In the genomic region with DNA sequence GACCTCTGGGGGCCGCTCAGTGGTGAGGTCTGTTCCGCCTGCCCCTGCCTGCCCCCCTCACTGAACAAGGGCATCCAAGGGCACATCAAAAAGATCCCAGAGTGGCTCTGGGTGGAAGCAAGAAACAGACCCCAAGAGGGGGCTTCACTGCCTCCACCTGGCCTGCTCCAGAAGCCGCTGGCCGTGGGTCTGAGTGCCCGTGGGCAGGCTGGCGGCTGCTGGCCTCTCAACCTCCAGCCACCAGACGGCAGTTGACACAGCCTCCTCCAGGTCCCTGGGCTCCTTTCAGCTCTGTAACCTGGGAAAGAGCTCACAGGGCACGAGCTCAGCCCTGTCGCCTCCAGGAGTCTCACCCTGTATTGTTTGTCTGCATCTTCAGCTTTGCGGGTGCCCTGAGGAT, we compare ENCODE assay signal across 20 cellular contexts. TPM values are rescaled to one million over a fixed set of nuclear protein-coding genes. Genes with fewer than 3 reads are reported as not detected.
DNase-seq lines count a peak whose midpoint lies in the region; ATAC-seq and TF ChIP-seq lines count a peak whose summit lies in the region.
"Had no signal": no experiment of that assay in that cellular context is flagged by ENCODE, and none has a peak within 500 bp of the region (broad histone marks: within the 10 kb centered on the region; RNA-seq: fewer than 3 reads in every experiment).

No MANE protein-coding gene starts in this region.

- H3K27me3 ChIP-seq in BE2C (no peaks in the 10 kb centered on the region), BLaER1 (no peaks in the 10 kb centered on the region), gastroesophageal sphincter (no peaks in the 10 kb centered on the region), neuronal stem cell (ENCODE audit: control insufficient read depth in 3 of 3, insufficient read depth in 3 of 3, low read depth in 1 of 3, low read length in 3 of 3) (peaks cover 0 to 43% (median 0%) of the 10 kb centered on the region in 3 experiments)

- no peak overlapping the region for H4K8ac ChIP-seq in neuronal stem cell (ENCODE audit: low read depth, low read length)

- TF ChIP-seq POLR2A in gastroesophageal sphincter (IDR thresholded peaks at IDR 0.05), result no peak

- H2AFZ ChIP-seq in neuronal stem cell (ENCODE audit: low read length), result no peak overlapping the region

- peaks cover 4% of the 10 kb centered on the region for H3K27me3 Mint-ChIP-seq in T-helper 17 cell
- no peaks in the 10 kb centered on the region for H3K27me3 Mint-ChIP-seq in activated naive CD4-positive, alpha-beta T cell treated with anti-CD3 and anti-CD28 coated beads, Interleukin-2, amount 10 ng/mL, durations not matched to agents 7 days and 5 days

- no peak for ATAC-seq in gastroesophageal sphincter
- no peak for ATAC-seq in T-helper 17 cell
- ATAC-seq: HCT116 had no signal

- H4K91ac ChIP-seq in neuronal stem cell (ENCODE audit: low read depth, low read length, poor library complexity), result no peak overlapping the region

- H3K36me3 ChIP-seq in BE2C (no peaks in the 10 kb centered on the region), BLaER1 (no peaks in the 10 kb centered on the region), gastroesophageal sphincter (no peaks in the 10 kb centered on the region), neuronal stem cell (replicated peaks in 1 of 2; ENCODE audit: control insufficient read depth in 2 of 2, insufficient read depth in 2 of 2, low read length in 2 of 2) (no peaks in the 10 kb centered on the region)

- H3K9ac ChIP-seq in BLaER1, result peak overlapping the region; percentile 85
- no peak overlapping the region for H3K9ac ChIP-seq in neuronal stem cell (ENCODE audit: low read depth, low read length, poor library complexity)

- TF ChIP-seq EP300 in gastroesophageal sphincter (IDR thresholded peaks at IDR 0.05), result no peak

- H3K4me3 Mint-ChIP-seq in T-helper 17 cell, result no peak overlapping the region
- H3K4me3 Mint-ChIP-seq in activated naive CD4-positive, alpha-beta T cell treated with anti-CD3 and anti-CD28 coated beads, Interleukin-2, amount 10 ng/mL, durations not matched to agents 7 days and 5 days, result no peak overlapping the region

- H3K4me2 ChIP-seq in BLaER1 (peak overlapping the region; percentile 99), neuronal stem cell (ENCODE audit: insufficient read depth, low read length, poor library complexity, severe bottlenecking) (no peak overlapping the region)

- no peaks in the 10 kb centered on the region for H3K9me3 ChIP-seq in BE2C
- H3K9me3 ChIP-seq in BLaER1, result no peaks in the 10 kb centered on the region
- H3K9me3 ChIP-seq in gastroesophageal sphincter, result no peaks in the 10 kb centered on the region
- H3K9me3 ChIP-seq in neuronal stem cell (replicated peaks in 1 of 2; ENCODE audit: control insufficient read depth in 2 of 2, insufficient read depth in 1 of 2, low read depth in 1 of 2, low read length in 2 of 2), result no peaks in the 10 kb centered on the region
- no peaks in the 10 kb centered on the region for H3K9me3 ChIP-seq in T-helper 17 cell (ENCODE audit: control insufficient read depth, low read length, poor library complexity, severe bottlenecking)

- H3K18ac ChIP-seq in neuronal stem cell (ENCODE audit: low read length), result peak overlapping the region; percentile 76

- H3K14ac ChIP-seq in neuronal stem cell (ENCODE audit: low read length), result no peak overlapping the region

- H3K4ac ChIP-seq in neuronal stem cell (ENCODE audit: low read length), result no peak overlapping the region

- CTCF ChIA-PET in activated naive CD4-positive, alpha-beta T cell treated with anti-CD3 and anti-CD28 coated beads, Interleukin-2, amount 10 ng/mL, durations not matched to agents 7 days and 5 days (lab: Charles Lee), result no interaction called here

- WGBS in gastroesophageal sphincter (ENCODE audit: low coverage in 1 of 2), 2 donors, result no CpG with 5 or more reads among the region's 10 CpGs
- no CpG with 5 or more reads among the region's 10 CpGs for WGBS in neuronal stem cell (ENCODE audit: extremely low coverage in 2 of 2, insufficient read length in 2 of 2, insufficient replicate concordance in 1 of 2), 2 donors

- TF ChIP-seq CTCF in BE2C (IDR thresholded peaks at IDR 0.05; ENCODE audit: low read depth, low read length) (no peak), gastroesophageal sphincter (IDR thresholded peaks at IDR 0.05) (no peak)

- no peak overlapping the region for H3K27ac Mint-ChIP-seq in T-helper 17 cell
- H3K27ac Mint-ChIP-seq in activated naive CD4-positive, alpha-beta T cell treated with anti-CD3 and anti-CD28 coated beads, Interleukin-2, amount 10 ng/mL, durations not matched to agents 7 days and 5 days, result no peak overlapping the region

- H3K4me3 ChIP-seq in BE2C (ENCODE audit: low read depth, low read length) (no peak overlapping the region), BLaER1 (peak overlapping the region; percentile 25; the same call in 1 of the 2 replicates), gastroesophageal sphincter (no peak overlapping the region), neuronal stem cell (ENCODE audit: low read length in 2 of 2) (no peak overlapping the region)
- H3K4me3 ChIP-seq: SK-N-MC had no signal

- H3K23ac ChIP-seq in neuronal stem cell (ENCODE audit: low read depth, low read length, poor library complexity), result no peak overlapping the region

- H4K20me1 ChIP-seq in BLaER1, result no peaks in the 10 kb centered on the region

- DNase-seq in BE2C, result peak; percentile 8
- DNase-seq in neuronal stem cell (ENCODE audit: low spot score), result no peak
- DNase-seq in T-helper 17 cell, result no peak
- no peak for DNase-seq in NCI-H2171 treated with DMSO at 0.1 percent for 48 hours (lab: John Stamatoyannopoulos, UW)
- no peak for DNase-seq in activated naive CD4-positive, alpha-beta T cell treated with anti-CD3 and anti-CD28 coated beads, Interleukin-2, amount 10 ng/mL, durations not matched to agents 7 days and 5 days
- no peak for DNase-seq in COR-L47 (lab: John Stamatoyannopoulos, UW)
- DNase-seq: Karpas-422; NCI-H1092 treated with DMSO at 0.1 percent for 48 hours; NCI-H1436; NCI-H187 treated with DMSO at 0.1 percent for 48 hours; NCI-H446; NCI-H524 treated with DMSO at 0.1 percent for 48 hours; NCI-H82; NK-92 treated with Interleukin-12 subunit alpha and Interleukin-12 subunit beta, amount 100 ng/mL, for 24 hours; RPMI8226; SIG-M5 had no signal

- H2BK12ac ChIP-seq in neuronal stem cell (ENCODE audit: low read length), result no peak overlapping the region

- no peaks in the 10 kb centered on the region for H3K79me1 ChIP-seq in neuronal stem cell (ENCODE audit: low read depth, low read length)

- H3K4me1 ChIP-seq in BE2C, result no peaks in the 10 kb centered on the region
- peaks cover 100% of the 10 kb centered on the region for H3K4me1 ChIP-seq in BLaER1
- H3K4me1 ChIP-seq in gastroesophageal sphincter, result peaks cover 5 to 93% (median 38%) of the 10 kb centered on the region in 3 donors
- H3K4me1 ChIP-seq in neuronal stem cell (ENCODE audit: control insufficient read depth in 2 of 2, insufficient read depth in 1 of 2, low read depth in 1 of 2, low read length in 2 of 2), result peaks cover 0 to 2% of the 10 kb centered on the region in 2 donors

- H3K9me3 Mint-ChIP-seq in activated naive CD4-positive, alpha-beta T cell treated with anti-CD3 and anti-CD28 coated beads, Interleukin-2, amount 10 ng/mL, durations not matched to agents 7 days and 5 days, result no peaks in the 10 kb centered on the region

- H3K27ac ChIP-seq in BLaER1 (peak overlapping the region; percentile 95), gastroesophageal sphincter (peak overlapping the region in 3 of 4 donors; percentile 91 to 94 (median 94)), neuronal stem cell (replicated peaks; ENCODE audit: low read length) (no peak overlapping the region)
- H3K27ac ChIP-seq: SK-N-MC had no signal

- H2BK120ac ChIP-seq in neuronal stem cell (ENCODE audit: low read depth, low read length), result no peak overlapping the region

- no peak overlapping the region for H2BK5ac ChIP-seq in neuronal stem cell (ENCODE audit: low read length)

- peak overlapping the region; percentile 94 for H2AK5ac ChIP-seq in neuronal stem cell (ENCODE audit: low read depth, low read length)

- no peaks in the 10 kb centered on the region for H3K4me1 Mint-ChIP-seq in T-helper 17 cell
- no peaks in the 10 kb centered on the region for H3K4me1 Mint-ChIP-seq in activated naive CD4-positive, alpha-beta T cell treated with anti-CD3 and anti-CD28 coated beads, Interleukin-2, amount 10 ng/mL, durations not matched to agents 7 days and 5 days

- peak overlapping the region; percentile 79 for H2BK15ac ChIP-seq in neuronal stem cell (ENCODE audit: low read length)

- no peaks in the 10 kb centered on the region for H3K36me3 Mint-ChIP-seq in T-helper 17 cell (ENCODE audit: low read depth)
- H3K36me3 Mint-ChIP-seq in activated naive CD4-positive, alpha-beta T cell treated with anti-CD3 and anti-CD28 coated beads, Interleukin-2, amount 10 ng/mL, durations not matched to agents 7 days and 5 days, result no peaks in the 10 kb centered on the region

RNA-seq across cellular contexts. Expression of gene SLX9, which starts 56.3 kb away (rescaled TPM):
- polyA plus RNA-seq in BE2C (2012; ENCODE audit: insufficient read depth, insufficient read length, low read depth), result 105 TPM
- total RNA-seq in gastroesophageal sphincter (10 to 100 TPM; 15.7 to 53.9 (median 36.4) TPM), T-helper 17 cell (10 to 100 TPM; 14.0 to 15.4 TPM)
- 17.0 TPM for polyA plus RNA-seq in neuronal stem cell (2013, experiment 1 of 2)
- 16.6 TPM for polyA plus RNA-seq in neuronal stem cell (2013, experiment 2 of 2)
